4 cellular contexts compared by ENCODE assay signal in genomic region chr12:117999806-118000205, GRCh38. TPM values are rescaled to one million over a fixed set of nuclear protein-coding genes. Genes with fewer than 3 reads are reported as not detected.
"Had no signal": no experiment of that assay in that cellular context is flagged by ENCODE, and none has a peak within 500 bp of the region (broad histone marks: within the 10 kb centered on the region; RNA-seq: fewer than 3 reads in every experiment).

No MANE protein-coding gene starts in this region.

RNA-seq across cellular contexts. Expression of gene KSR2, which starts 31.0 kb away (rescaled TPM):
- total RNA-seq: left ventricle myocardium inferior, natural killer cell had no signal
- polyA plus RNA-seq: ovary, smooth muscle cell had no signal
